ENCODE assay signal across 26 cellular contexts in genomic region chr11:130994043-130994442, GRCh38.
"Had no signal": no experiment of that assay in that cellular context is flagged by ENCODE, and none has a peak within 500 bp of the region (broad histone marks: within the 10 kb centered on the region; RNA-seq: fewer than 3 reads in every experiment).

No MANE protein-coding gene starts in this region.

- H3K4me3 ChIP-seq: stomach, suprapubic skin, testis, thoracic aorta, thyroid gland, tibial artery, tibial nerve, transverse colon, upper lobe of left lung, upper lobe of right lung, uterus, vagina had no signal

- H3K27me3 ChIP-seq: suprapubic skin, testis, thyroid gland, tibial artery, tibial nerve, transverse colon, upper lobe of left lung, upper lobe of right lung, uterus, vagina had no signal

- H3K36me3 ChIP-seq: stomach, suprapubic skin, thoracic aorta, thyroid gland, tibial artery, tibial nerve, transverse colon, upper lobe of left lung, upper lobe of right lung, uterus, vagina had no signal

- ATAC-seq: stimulated activated effector memory CD8-positive, alpha-beta T cell treated with anti-CD3 and anti-CD28 coated beads, Interleukin-12 subunit alpha, Interleukin-12 subunit beta, amount 100 ng/mL, for 72 hours; stimulated activated memory B cell treated with anti-CD40 and anti-IgM and Interleukin-4, amounts not matched to agents 10 μg/mL and 1 μg/mL and 100 μg/mL, for 72 hours; stimulated activated naive B cell treated with anti-CD40 and anti-IgM and Interleukin-4, amounts not matched to agents 10 μg/mL and 1 μg/mL and 100 μg/mL, for 72 hours; stimulated activated naive CD8-positive, alpha-beta T cell treated with anti-CD3 and anti-CD28 coated beads, Interleukin-15, amount 100 ng/mL, for 72 hours; stimulated activated naive CD8-positive, alpha-beta T cell treated with anti-CD3 and anti-CD28 coated beads, Interleukin-15, Interleukin-2, amounts not matched to agents 100 U/mL and 50 U/mL, for 24 hours; upper lobe of right lung had no signal

- H3K27ac ChIP-seq: stomach, suprapubic skin, testis, thoracic aorta, thyroid gland, tibial artery, tibial nerve, transverse colon, upper lobe of left lung, upper lobe of right lung, uterus, vagina had no signal

- H3K4me1 ChIP-seq: stomach, suprapubic skin, testis, tibial artery, tibial nerve, transverse colon, upper lobe of right lung, uterus, vagina had no signal

- DNase-seq: stimulated activated CD4-positive, alpha-beta T cell treated with anti-CD3 and anti-CD28 coated beads, Interleukin-2, amount 100 ng/mL, for 48 hours; stimulated activated CD4-positive, alpha-beta T cell treated with anti-CD3 and anti-CD28 coated beads, Interleukin-4, amount 100 ng/mL, for 1 hour; stimulated activated CD4-positive, alpha-beta T cell treated with anti-CD3 and anti-CD28 coated beads, Interleukin-4, amount 100 ng/mL, for 24 hours; stimulated activated CD4-positive, alpha-beta T cell treated with anti-CD3 and anti-CD28 coated beads, Interleukin-4, amount 100 ng/mL, for 4 hours; stimulated activated CD8-positive, alpha-beta memory T cell treated with anti-CD3 and anti-CD28 coated beads, Interleukin-4, amount 100 ng/mL, for 48 hours; stimulated activated naive B cell treated with anti-CD40 and anti-IgM and Interleukin-4, amounts not matched to agents 10 μg/mL and 1 μg/mL and 100 μg/mL, for 72 hours; stimulated activated naive CD4-positive, alpha-beta T cell; stimulated activated naive CD4-positive, alpha-beta T cell treated with Interleukin-2 at 50 U/mL for 16 hours; stimulated activated naive CD8-positive, alpha-beta T cell treated with anti-CD3 and anti-CD28 coated beads, Interleukin-15, amount 100 ng/mL, for 72 hours; stimulated activated naive CD8-positive, alpha-beta T cell treated with anti-CD3 and anti-CD28 coated beads, Interleukin-15, Interleukin-2, amounts not matched to agents 100 U/mL and 50 U/mL, for 24 hours; stomach; substantia nigra; testis; thyroid gland; tibial artery; transverse colon; trophoblast cell; upper lobe of left lung; upper lobe of right lung; uterus had no signal

- H3K9me3 ChIP-seq: stomach, suprapubic skin, testis, thoracic aorta, thyroid gland, tibial artery, tibial nerve, transverse colon, upper lobe of left lung, upper lobe of right lung, uterus, vagina had no signal
